14 cellular contexts compared by ENCODE assay signal in genomic region chr9:35001803-35002502, GRCh38. TPM values are rescaled to one million over a fixed set of nuclear protein-coding genes. Genes with fewer than 3 reads are reported as not detected.
A peak's percentile ranks its signal among the peaks of the same experiment; 100 is the strongest.
DNase-seq lines count a peak whose midpoint lies in the region; ATAC-seq and TF ChIP-seq lines count a peak whose summit lies in the region.
"Had no signal": no experiment of that assay in that cellular context is flagged by ENCODE, and none has a peak within 500 bp of the region (broad histone marks: within the 10 kb centered on the region; RNA-seq: fewer than 3 reads in every experiment).

No MANE protein-coding gene starts in this region.

- no peak for TF ChIP-seq CTCF in epithelial cell of esophagus (IDR thresholded peaks at IDR 0.05; ENCODE audit: insufficient read depth, low read depth, low read length, missing control alignments)

- ATAC-seq in HG03565 (IDR thresholded peaks at IDR 0.05; ENCODE audit: unreplicated experiment) = no peak
- ATAC-seq in GM18520 (IDR thresholded peaks at IDR 0.05; ENCODE audit: unreplicated experiment) = no peak

- H3K36me3 ChIP-seq in stomach smooth muscle (ENCODE audit: control insufficient read depth in 2 of 2, insufficient read depth in 2 of 2, low read length in 2 of 2) = peaks cover 6 to 8% of the 10 kb centered on the region in 2 donors

- CTCF ChIA-PET in activated naive CD4-positive, alpha-beta T cell treated with anti-CD3 and anti-CD28 coated beads for 36 hours (lab: Charles Lee) = interaction anchor here (0.6 to 3.0 kb wide), 7 partner anchors 8 to 102 kb away, joined by 3 to 26 read pairs (median 6); partner anchors contain the start of gene DNAJB5
- CTCF ChIA-PET in activated naive CD4-positive, alpha-beta T cell treated with anti-CD3 and anti-CD28 coated beads, Interleukin-2, amount 10 ng/mL, durations not matched to agents 7 days and 5 days (lab: Charles Lee) = interaction anchor here (0.5 to 1.8 kb wide), 5 partner anchors 17 to 260 kb away, joined by 4 to 12 read pairs (median 6); partner anchors contain the start of gene VCP

- H3K9ac ChIP-seq in stomach smooth muscle (ENCODE audit: low read length in 2 of 2) = no peak overlapping the region

- peaks cover under 1% of the 10 kb centered on the region for H3K36me3 Mint-ChIP-seq in activated naive CD4-positive, alpha-beta T cell treated with anti-CD3 and anti-CD28 coated beads for 36 hours (ENCODE audit: low read depth)
- H3K36me3 Mint-ChIP-seq in activated naive CD4-positive, alpha-beta T cell treated with anti-CD3 and anti-CD28 coated beads, Interleukin-2, amount 10 ng/mL, durations not matched to agents 7 days and 5 days = no peaks in the 10 kb centered on the region
- H3K36me3 Mint-ChIP-seq: CD14-positive monocyte had no signal

- peak overlapping the region; percentile 58 for H3K27ac ChIP-seq in stomach smooth muscle (ENCODE audit: low read length)

- no peaks in the 10 kb centered on the region for H3K9me3 ChIP-seq in stomach smooth muscle (ENCODE audit: control insufficient read depth in 2 of 2, low read length in 2 of 2)

- no peaks in the 10 kb centered on the region for H3K27me3 Mint-ChIP-seq in activated naive CD4-positive, alpha-beta T cell treated with anti-CD3 and anti-CD28 coated beads for 36 hours (ENCODE audit: low read depth)
- H3K27me3 Mint-ChIP-seq in activated naive CD4-positive, alpha-beta T cell treated with anti-CD3 and anti-CD28 coated beads, Interleukin-2, amount 10 ng/mL, durations not matched to agents 7 days and 5 days = no peaks in the 10 kb centered on the region

- peaks cover 20% of the 10 kb centered on the region for H3K4me1 ChIP-seq in stomach smooth muscle (ENCODE audit: control insufficient read depth, insufficient read depth, low read length)

- no peaks in the 10 kb centered on the region for H3K9me3 Mint-ChIP-seq in activated naive CD4-positive, alpha-beta T cell treated with anti-CD3 and anti-CD28 coated beads for 36 hours
- no peaks in the 10 kb centered on the region for H3K9me3 Mint-ChIP-seq in activated naive CD4-positive, alpha-beta T cell treated with anti-CD3 and anti-CD28 coated beads, Interleukin-2, amount 10 ng/mL, durations not matched to agents 7 days and 5 days
- H3K9me3 Mint-ChIP-seq: CD14-positive monocyte; dendritic cell treated with granulocyte-macrophage colony-stimulating factor and Interleukin-4, amounts not matched to agents 40 ng/mL and 50 ng/mL, for 4 days had no signal

- peak; percentile 70 for DNase-seq in activated naive CD4-positive, alpha-beta T cell treated with anti-CD3 and anti-CD28 coated beads for 36 hours
- no peak for DNase-seq in activated naive CD4-positive, alpha-beta T cell treated with anti-CD3 and anti-CD28 coated beads, Interleukin-2, amount 10 ng/mL, durations not matched to agents 7 days and 5 days
- peak; percentile 78 for DNase-seq in HT1080 (ENCODE audit: low read depth)
- peak; percentile 80 for DNase-seq in epithelial cell of esophagus (ENCODE audit: low read depth)
- no peak for DNase-seq in NCI-H526 treated with DMSO at 0.1 percent for 48 hours (lab: John Stamatoyannopoulos, UW)
- DNase-seq: Kasumi-1; NCI-H510A treated with DMSO at 0.1 percent for 48 hours; stimulated activated naive CD4-positive, alpha-beta T cell had no signal

- no peak overlapping the region for H3K4me3 Mint-ChIP-seq in activated naive CD4-positive, alpha-beta T cell treated with anti-CD3 and anti-CD28 coated beads for 36 hours
- H3K4me3 Mint-ChIP-seq in activated naive CD4-positive, alpha-beta T cell treated with anti-CD3 and anti-CD28 coated beads, Interleukin-2, amount 10 ng/mL, durations not matched to agents 7 days and 5 days = no peak overlapping the region
- H3K4me3 Mint-ChIP-seq: CD14-positive monocyte; dendritic cell treated with granulocyte-macrophage colony-stimulating factor and Interleukin-4, amounts not matched to agents 40 ng/mL and 50 ng/mL, for 4 days had no signal

- H3K27me3 ChIP-seq in stomach smooth muscle (ENCODE audit: control insufficient read depth in 1 of 2, insufficient read depth in 2 of 2, low read length in 2 of 2) = no peaks in the 10 kb centered on the region

- peaks cover 35% of the 10 kb centered on the region for H3K4me1 Mint-ChIP-seq in activated naive CD4-positive, alpha-beta T cell treated with anti-CD3 and anti-CD28 coated beads for 36 hours (ENCODE audit: low read depth)
- H3K4me1 Mint-ChIP-seq in activated naive CD4-positive, alpha-beta T cell treated with anti-CD3 and anti-CD28 coated beads, Interleukin-2, amount 10 ng/mL, durations not matched to agents 7 days and 5 days = peaks cover 9% of the 10 kb centered on the region
- H3K4me1 Mint-ChIP-seq: CD14-positive monocyte had no signal

- H3K4me3 ChIP-seq in epithelial cell of esophagus (ENCODE audit: low read length) (no peak overlapping the region), stomach smooth muscle (ENCODE audit: low read length in 2 of 2) (no peak overlapping the region)

- intact Hi-C loops in activated naive CD4-positive, alpha-beta T cell treated with anti-CD3 and anti-CD28 coated beads for 36 hours (cut with micrococcal nuclease) = loop anchor here (1.0 to 5.0 kb wide), 9 partner anchors 10 to 602 kb away; partner anchors contain the start of genes DNAJB5, PIGO and VCP

- H3K27ac Mint-ChIP-seq in activated naive CD4-positive, alpha-beta T cell treated with anti-CD3 and anti-CD28 coated beads for 36 hours = peak overlapping the region; percentile 83
- no peak overlapping the region for H3K27ac Mint-ChIP-seq in activated naive CD4-positive, alpha-beta T cell treated with anti-CD3 and anti-CD28 coated beads, Interleukin-2, amount 10 ng/mL, durations not matched to agents 7 days and 5 days
- H3K27ac Mint-ChIP-seq: dendritic cell treated with granulocyte-macrophage colony-stimulating factor and Interleukin-4, amounts not matched to agents 40 ng/mL and 50 ng/mL, for 4 days had no signal

RNA-seq across cellular contexts. Expression of gene DNAJB5, which starts 12.4 kb away (rescaled TPM):
- total RNA-seq in activated naive CD4-positive, alpha-beta T cell treated with anti-CD3 and anti-CD28 coated beads for 36 hours = 10 to 100 TPM; 11.4 to 12.0 TPM
- total RNA-seq in HT1080 (2014; rRNA removed; shearing (Covaris generic)) = 7.1 and 9.5 TPM in 2 replicates
- polyA plus RNA-seq in HT1080 (2015; cell fraction: cytosol; rRNA removed) = 7.1 and 8.5 TPM in 2 replicates
- polyA plus RNA-seq in HT1080 (2015; cell fraction: nucleus; rRNA removed) = 4.6 and 6.7 TPM in 2 replicates

RNA-seq across cellular contexts. Expression of gene PHF24, which starts 43.9 kb away (rescaled TPM):
- not detected for total RNA-seq in activated naive CD4-positive, alpha-beta T cell treated with anti-CD3 and anti-CD28 coated beads for 36 hours
- not detected in 2 replicates for total RNA-seq in HT1080 (2014; rRNA removed; shearing (Covaris generic))
- polyA plus RNA-seq in HT1080 (2015; cell fraction: cytosol; rRNA removed) = not detected in 2 replicates
- not detected in 2 replicates for polyA plus RNA-seq in HT1080 (2015; cell fraction: nucleus; rRNA removed)
- total RNA-seq: myocyte had no signal

Comparison
In these comparisons a context has a peak if more than half of its experiments do, and no peak if none do; other contexts are left out.
1. DNase-seq: peak in activated naive CD4-positive, alpha-beta T cell treated with anti-CD3 and anti-CD28 coated beads for 36 hours (single experiment), HT1080 (single experiment) and epithelial cell of esophagus (single experiment); none in activated naive CD4-positive, alpha-beta T cell treated with anti-CD3 and anti-CD28 coated beads, Interleukin-2, amount 10 ng/mL, durations not matched to agents 7 days and 5 days (single experiment) and NCI-H526 treated with DMSO at 0.1 percent for 48 hours (single experiment).